In genomic region chr1:181038399-181038873, GRCh38 we compare ENCODE assay signal across 8 cellular contexts. TPM values are rescaled to one million over a fixed set of nuclear protein-coding genes. Genes with fewer than 3 reads are reported as not detected.
DNase-seq lines count a peak whose midpoint lies in the region; ATAC-seq and TF ChIP-seq lines count a peak whose summit lies in the region.

No MANE protein-coding gene starts in this region.

- no peaks in the 10 kb centered on the region for H3K9me3 ChIP-seq in liver (ENCODE audit: control insufficient read depth in 4 of 4, low read length in 3 of 4)

- WGBS in liver = 84% methylated on average over 5 of the region's 5 CpGs

- H3K27ac ChIP-seq in liver (ENCODE audit: low read depth in 1 of 2, low read length in 2 of 2) = no peak overlapping the region

- H3K27me3 Mint-ChIP-seq in stimulated activated memory B cell treated with anti-CD40 and anti-IgM and Interleukin-4, amounts not matched to agents 10 μg/mL and 1 μg/mL and 100 μg/mL, for 72 hours = no peaks in the 10 kb centered on the region

- no peak overlapping the region for H3K4me3 Mint-ChIP-seq in stimulated activated memory B cell treated with anti-CD40 and anti-IgM and Interleukin-4, amounts not matched to agents 10 μg/mL and 1 μg/mL and 100 μg/mL, for 72 hours

- no peaks in the 10 kb centered on the region for H3K27me3 ChIP-seq in liver (ENCODE audit: control insufficient read depth in 4 of 4, insufficient read depth in 4 of 4, low read length in 3 of 4)

- no peak overlapping the region for H3K9ac ChIP-seq in liver (ENCODE audit: low read depth in 1 of 2, low read length in 2 of 2)

- TF ChIP-seq CTCF in choroid plexus epithelial cell (conservative IDR thresholded peaks at IDR 0.05; ENCODE audit: low read depth, low read length) (peak; percentile 89), liver (IDR thresholded peaks at IDR 0.05; ENCODE audit: low read depth, low read length, missing input control) (peak; percentile 69)

- H3K36me3 Mint-ChIP-seq in stimulated activated memory B cell treated with anti-CD40 and anti-IgM and Interleukin-4, amounts not matched to agents 10 μg/mL and 1 μg/mL and 100 μg/mL, for 72 hours = peaks cover 35% of the 10 kb centered on the region

- peaks cover 79% of the 10 kb centered on the region for H3K4me1 Mint-ChIP-seq in stimulated activated memory B cell treated with anti-CD40 and anti-IgM and Interleukin-4, amounts not matched to agents 10 μg/mL and 1 μg/mL and 100 μg/mL, for 72 hours

- no peaks in the 10 kb centered on the region for H3K36me3 ChIP-seq in liver (ENCODE audit: control insufficient read depth in 4 of 4, insufficient read depth in 3 of 4, low read depth in 1 of 4, low read length in 3 of 4)

- H3K9me3 Mint-ChIP-seq in stimulated activated memory B cell treated with anti-CD40 and anti-IgM and Interleukin-4, amounts not matched to agents 10 μg/mL and 1 μg/mL and 100 μg/mL, for 72 hours = no peaks in the 10 kb centered on the region

- H3K27ac Mint-ChIP-seq in stimulated activated memory B cell treated with anti-CD40 and anti-IgM and Interleukin-4, amounts not matched to agents 10 μg/mL and 1 μg/mL and 100 μg/mL, for 72 hours = peak overlapping the region; percentile 31

- peak; percentile 78 to 91 for TF ChIP-seq RAD21 in liver (IDR thresholded peaks at IDR 0.05)

- ATAC-seq in HG02884 (IDR thresholded peaks at IDR 0.05; ENCODE audit: unreplicated experiment) (peak; percentile 41), HG02610 (IDR thresholded peaks at IDR 0.05; ENCODE audit: unreplicated experiment) (no peak)
- ATAC-seq in activated CD4-positive, CD25-positive, alpha-beta regulatory T cell treated with anti-CD3 and anti-CD28 coated beads, Interleukin-2, amount 50 U/mL, for 24 hours = peak; percentile 51 to 57
- ATAC-seq in stimulated activated memory B cell treated with anti-CD40 and anti-IgM and Interleukin-4, amounts not matched to agents 10 μg/mL and 1 μg/mL and 100 μg/mL, for 72 hours = peak; percentile 50

- H3K4me1 ChIP-seq in liver (ENCODE audit: control insufficient read depth in 4 of 4, insufficient read depth in 4 of 4, low read length in 3 of 4) = peaks cover 0 to 21% (median 15%) of the 10 kb centered on the region in 4 donors

- H3K4me3 ChIP-seq in choroid plexus epithelial cell (ENCODE audit: low read depth, low read length) = no peak overlapping the region
- H3K4me3 ChIP-seq in liver (ENCODE audit: low read depth in 1 of 3, low read length in 3 of 3) = no peak overlapping the region

- DNase-seq in GM04504 (ENCODE audit: low read depth) = peak; percentile 33
- DNase-seq in NCI-H226 = peak; percentile 60
- DNase-seq in choroid plexus epithelial cell (ENCODE audit: low read depth) = peak; percentile 78

TF ChIP-seq in liver, 16 proteins besides CTCF, POLR2A, EP300 and RAD21:
- no peak for TF ChIP-seq GABPA (IDR thresholded peaks at IDR 0.05 in 1 of 2, conservative IDR thresholded peaks at IDR 0.05 in 1 of 2)
- no peak for TF ChIP-seq YY1 (IDR thresholded peaks at IDR 0.05)
- no peak for TF ChIP-seq ATF3 (IDR thresholded peaks at IDR 0.05)
- no peak for TF ChIP-seq HNF4G (IDR thresholded peaks at IDR 0.05)
- TF ChIP-seq SP1 (IDR thresholded peaks at IDR 0.05) = peak; percentile 21
- peak in 1 of 2 donors; percentile 23 for TF ChIP-seq JUND (IDR thresholded peaks at IDR 0.05)
- TF ChIP-seq NR2F2 (IDR thresholded peaks at IDR 0.05) = no peak
- no peak for TF ChIP-seq REST (IDR thresholded peaks at IDR 0.05)
- TF ChIP-seq EGR1 (IDR thresholded peaks at IDR 0.05; ENCODE audit: low read depth in 2 of 2) = no peak
- no peak for TF ChIP-seq RXRA (IDR thresholded peaks at IDR 0.05)
- TF ChIP-seq HNF4A (conservative IDR thresholded peaks at IDR 0.05) = peak in 1 of 2 donors; percentile 45
- no peak for TF ChIP-seq FOXA2 (IDR thresholded peaks at IDR 0.05)
- TF ChIP-seq FOXA1 (IDR thresholded peaks at IDR 0.05) = no peak
- TF ChIP-seq, protein P1, sequence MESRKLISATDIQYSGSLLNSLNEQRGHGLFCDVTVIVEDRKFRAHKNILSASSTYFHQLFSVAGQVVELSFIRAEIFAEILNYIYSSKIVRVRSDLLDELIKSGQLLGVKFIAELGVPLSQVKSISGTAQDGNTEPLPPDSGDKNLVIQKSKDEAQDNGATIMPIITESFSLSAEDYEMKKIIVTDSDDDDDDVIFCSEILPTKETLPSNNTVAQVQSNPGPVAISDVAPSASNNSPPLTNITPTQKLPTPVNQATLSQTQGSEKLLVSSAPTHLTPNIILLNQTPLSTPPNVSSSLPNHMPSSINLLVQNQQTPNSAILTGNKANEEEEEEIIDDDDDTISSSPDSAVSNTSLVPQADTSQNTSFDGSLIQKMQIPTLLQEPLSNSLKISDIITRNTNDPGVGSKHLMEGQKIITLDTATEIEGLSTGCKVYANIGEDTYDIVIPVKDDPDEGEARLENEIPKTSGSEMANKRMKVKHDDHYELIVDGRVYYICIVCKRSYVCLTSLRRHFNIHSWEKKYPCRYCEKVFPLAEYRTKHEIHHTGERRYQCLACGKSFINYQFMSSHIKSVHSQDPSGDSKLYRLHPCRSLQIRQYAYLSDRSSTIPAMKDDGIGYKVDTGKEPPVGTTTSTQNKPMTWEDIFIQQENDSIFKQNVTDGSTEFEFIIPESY (IDR thresholded peaks at IDR 0.05) = no peak
- TF ChIP-seq, protein P2, sequence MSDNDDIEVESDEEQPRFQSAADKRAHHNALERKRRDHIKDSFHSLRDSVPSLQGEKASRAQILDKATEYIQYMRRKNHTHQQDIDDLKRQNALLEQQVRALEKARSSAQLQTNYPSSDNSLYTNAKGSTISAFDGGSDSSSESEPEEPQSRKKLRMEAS (IDR thresholded peaks at IDR 0.05) = no peak

RNA-seq across cellular contexts. Expression of gene MR1, which starts 4.7 kb away (rescaled TPM):
- total RNA-seq in liver = 1 to 10 TPM; 5.5 to 8.1 TPM
- polyA plus RNA-seq in liver = 1 to 10 TPM; 5.5 to 6.6 TPM

RNA-seq across cellular contexts. Expression of gene STX6, which starts 15.8 kb away (rescaled TPM):
- total RNA-seq in liver = 10 to 100 TPM in 1 of 2 donors, 1 to 10 TPM in 1; 6.3 to 11.1 TPM
- polyA plus RNA-seq in liver = 1 to 10 TPM; 1.6 to 2.2 TPM

RNA-seq across cellular contexts. Expression of gene IER5, which starts 50.1 kb away (rescaled TPM):
- 1 to 10 TPM; 2.9 to 8.4 TPM for total RNA-seq in liver
- polyA plus RNA-seq in liver = 1 to 10 TPM in 1 of 2 donors, under 1 TPM in 1; 0.56 to 1.9 TPM
